In the genomic region with DNA sequence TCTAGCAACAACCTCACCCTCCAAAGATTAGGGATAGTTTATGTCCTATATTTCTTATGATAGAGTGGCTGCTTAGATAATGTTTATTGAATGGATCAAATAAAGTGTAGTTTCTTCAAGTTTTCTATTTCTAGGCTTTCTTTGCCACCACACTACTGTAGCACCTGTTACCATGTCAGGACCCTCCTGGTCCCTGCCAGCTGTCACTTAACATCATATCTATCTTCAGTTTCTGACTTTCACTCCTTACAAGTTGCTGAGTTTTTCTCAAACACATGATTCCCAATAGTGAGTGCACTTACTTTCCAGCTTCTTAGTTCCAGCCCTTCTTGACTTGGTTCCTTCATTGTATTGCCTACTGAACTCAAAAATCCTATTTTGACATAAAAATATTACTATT, we compare ENCODE assay signal across 9 cellular contexts.
"Had no signal": no experiment of that assay in that cellular context is flagged by ENCODE, and none has a peak within 500 bp of the region (broad histone marks: within the 10 kb centered on the region; RNA-seq: fewer than 3 reads in every experiment).

No MANE protein-coding gene starts in this region.

- H3K9ac ChIP-seq: GM23248 had no signal

- H2AFZ ChIP-seq: GM23248, GM23338 had no signal

- H3K27ac ChIP-seq: GM23248 had no signal

- ATAC-seq: GM23338, HCT116 had no signal

- H3K4me1 ChIP-seq: HAP-1 had no signal

- H3K9me3 Mint-ChIP-seq: GM23338, H9, HFFc6 had no signal

- H3K4me3 Mint-ChIP-seq: GM23338, H9, HFFc6 had no signal

- H3K4me2 ChIP-seq: GM23338 had no signal

- DNase-seq: GM23248, GOT3, H7, H9, HCEC 1CT, HFFc6 had no signal

- H3K4me3 ChIP-seq: GM23248, GM23338, HAP-1 had no signal

- H3K36me3 ChIP-seq: HAP-1 had no signal

- H3K9me3 ChIP-seq: HAP-1 had no signal

- H3K27ac Mint-ChIP-seq: GM23338, H9, HFFc6 had no signal
